ENCODE assay signal across 37 cellular contexts in genomic region chr3:11930084-11930483, GRCh38.
"Had no signal": no experiment of that assay in that cellular context is flagged by ENCODE, and none has a peak within 500 bp of the region (broad histone marks: within the 10 kb centered on the region; RNA-seq: fewer than 3 reads in every experiment).

No MANE protein-coding gene starts in this region.

- H3K4me3 ChIP-seq: ascending aorta, breast epithelium, cardiac muscle cell, coronary artery, dorsolateral prefrontal cortex, esophagus squamous epithelium, gastroesophageal sphincter, heart right ventricle had no signal

- ATAC-seq: activated CD4-positive, CD25-positive, alpha-beta regulatory T cell treated with anti-CD3 and anti-CD28 coated beads, Interleukin-2, amount 50 U/mL, for 24 hours; activated CD8-positive, alpha-beta memory T cell treated with anti-CD3 and anti-CD28 coated beads, Interleukin-2, amount 10 ng/mL, durations not matched to agents 7 days and 5 days; activated CD8-positive, alpha-beta T cell treated with anti-CD3 and anti-CD28 coated beads for 36 hours; activated naive CD4-positive, alpha-beta T cell treated with anti-CD3 and anti-CD28 coated beads, Interleukin-2, amount 50 U/mL, for 72 hours; activated T-cell treated with anti-CD3 and anti-CD28 coated beads, Interleukin-2, amount 50 U/mL, for 72 hours; effector memory CD8-positive, alpha-beta T cell; gastroesophageal sphincter; heart right ventricle; T-cell had no signal

- H3K27me3 ChIP-seq: ascending aorta, breast epithelium, cardiac muscle cell had no signal

- H3K27ac Mint-ChIP-seq: activated B cell treated with CpG ODN at 0.5 μM for 24 hours; activated CD8-positive, alpha-beta memory T cell treated with anti-CD3 and anti-CD28 coated beads, Interleukin-2, amount 10 ng/mL, durations not matched to agents 7 days and 5 days; activated CD8-positive, alpha-beta T cell treated with anti-CD3 and anti-CD28 coated beads for 36 hours; activated naive CD4-positive, alpha-beta T cell treated with anti-CD3 and anti-CD28 coated beads, Interleukin-2, amount 10 ng/mL, durations not matched to agents 7 days and 5 days; activated naive CD4-positive, alpha-beta T cell treated with anti-CD3 and anti-CD28 coated beads, Interleukin-2, amount 50 U/mL, for 72 hours; activated naive CD8-positive, alpha-beta T cell treated with anti-CD3 and anti-CD28 coated beads, Interleukin-2, amount 10 ng/mL, durations not matched to agents 7 days and 5 days; activated T-cell treated with anti-CD3 and anti-CD28 coated beads, Interleukin-2, amount 50 U/mL, for 24 hours; activated T-cell treated with anti-CD3 and anti-CD28 coated beads, Interleukin-2, amount 50 U/mL, for 72 hours; brain; dendritic cell treated with granulocyte-macrophage colony-stimulating factor and Interleukin-4, amounts not matched to agents 40 ng/mL and 50 ng/mL, for 4 days; effector memory CD8-positive, alpha-beta T cell; T-cell; T-helper 1 cell treated with Interleukin-12 subunit alpha and Interleukin-12 subunit beta and Interleukin-4 antibody, amounts not matched to agents 30 μg/mL and 1 μg/mL, for 36 hours; T-helper 2 cell treated with Interferon-gamma antibody and Interleukin-4, amounts not matched to agents 5 μg/mL and 100 μg/mL, for 36 hours had no signal

- H3K4me3 Mint-ChIP-seq: activated B cell treated with CpG ODN at 0.5 μM for 24 hours; activated CD8-positive, alpha-beta memory T cell treated with anti-CD3 and anti-CD28 coated beads, Interleukin-2, amount 10 ng/mL, durations not matched to agents 7 days and 5 days; activated CD8-positive, alpha-beta T cell treated with anti-CD3 and anti-CD28 coated beads for 36 hours; activated naive CD4-positive, alpha-beta T cell treated with anti-CD3 and anti-CD28 coated beads, Interleukin-2, amount 10 ng/mL, durations not matched to agents 7 days and 5 days; activated naive CD8-positive, alpha-beta T cell treated with anti-CD3 and anti-CD28 coated beads, Interleukin-2, amount 10 ng/mL, durations not matched to agents 7 days and 5 days; activated T-cell treated with anti-CD3 and anti-CD28 coated beads, Interleukin-2, amount 50 U/mL, for 24 hours; activated T-cell treated with anti-CD3 and anti-CD28 coated beads, Interleukin-2, amount 50 U/mL, for 72 hours; brain; dendritic cell treated with granulocyte-macrophage colony-stimulating factor and Interleukin-4, amounts not matched to agents 40 ng/mL and 50 ng/mL, for 4 days; effector memory CD8-positive, alpha-beta T cell; T-cell; T-helper 1 cell treated with Interleukin-12 subunit alpha and Interleukin-12 subunit beta and Interleukin-4 antibody, amounts not matched to agents 30 μg/mL and 1 μg/mL, for 36 hours; T-helper 2 cell treated with Interferon-gamma antibody and Interleukin-4, amounts not matched to agents 5 μg/mL and 100 μg/mL, for 36 hours had no signal

- H3K27ac ChIP-seq: ascending aorta, breast epithelium, cardiac muscle cell, coronary artery, dorsolateral prefrontal cortex, esophagus squamous epithelium, gastroesophageal sphincter, heart right ventricle, WERI-Rb-1 had no signal

- H3K27me3 Mint-ChIP-seq: activated naive CD4-positive, alpha-beta T cell treated with anti-CD3 and anti-CD28 coated beads, Interleukin-2, amount 10 ng/mL, durations not matched to agents 7 days and 5 days; dendritic cell treated with granulocyte-macrophage colony-stimulating factor and Interleukin-4, amounts not matched to agents 40 ng/mL and 50 ng/mL, for 4 days had no signal

- H3K9me3 Mint-ChIP-seq: activated B cell treated with CpG ODN at 0.5 μM for 24 hours; activated CD8-positive, alpha-beta T cell treated with anti-CD3 and anti-CD28 coated beads for 36 hours; activated naive CD4-positive, alpha-beta T cell treated with anti-CD3 and anti-CD28 coated beads, Interleukin-2, amount 10 ng/mL, durations not matched to agents 7 days and 5 days; activated naive CD4-positive, alpha-beta T cell treated with anti-CD3 and anti-CD28 coated beads, Interleukin-2, amount 50 U/mL, for 72 hours; activated T-cell treated with anti-CD3 and anti-CD28 coated beads, Interleukin-2, amount 50 U/mL, for 24 hours; activated T-cell treated with anti-CD3 and anti-CD28 coated beads, Interleukin-2, amount 50 U/mL, for 72 hours; dendritic cell treated with granulocyte-macrophage colony-stimulating factor and Interleukin-4, amounts not matched to agents 40 ng/mL and 50 ng/mL, for 4 days; T-cell; T-helper 1 cell treated with Interleukin-12 subunit alpha and Interleukin-12 subunit beta and Interleukin-4 antibody, amounts not matched to agents 30 μg/mL and 1 μg/mL, for 36 hours had no signal

- H3K4me1 Mint-ChIP-seq: activated B cell treated with CpG ODN at 0.5 μM for 24 hours; activated CD8-positive, alpha-beta memory T cell treated with anti-CD3 and anti-CD28 coated beads, Interleukin-2, amount 10 ng/mL, durations not matched to agents 7 days and 5 days; activated naive CD4-positive, alpha-beta T cell treated with anti-CD3 and anti-CD28 coated beads, Interleukin-2, amount 10 ng/mL, durations not matched to agents 7 days and 5 days; activated naive CD8-positive, alpha-beta T cell treated with anti-CD3 and anti-CD28 coated beads, Interleukin-2, amount 10 ng/mL, durations not matched to agents 7 days and 5 days; brain; T-cell had no signal

- H3K36me3 ChIP-seq: ascending aorta, breast epithelium, cardiac muscle cell, esophagus squamous epithelium, gastroesophageal sphincter, heart right ventricle, WERI-Rb-1 had no signal

- H3K9me3 ChIP-seq: ascending aorta, breast epithelium, esophagus squamous epithelium, gastroesophageal sphincter, heart right ventricle had no signal

- DNase-seq: activated B cell treated with CpG ODN at 0.5 μM for 24 hours; activated CD4-positive, alpha-beta T cell treated with anti-CD3 and anti-CD28 coated beads for 48 hours; activated CD4-positive, alpha-beta T cell treated with anti-CD3 and anti-CD28 coated beads, Interleukin-2, amount 50 U/mL, for 1 hour; activated CD4-positive, alpha-beta T cell treated with anti-CD3 and anti-CD28 coated beads, Interleukin-2, amount 50 U/mL, for 48 hours; activated CD8-positive, alpha-beta memory T cell treated with anti-CD3 and anti-CD28 coated beads, Interleukin-2, amount 10 ng/mL, durations not matched to agents 7 days and 5 days; activated CD8-positive, alpha-beta memory T cell treated with anti-CD3 and anti-CD28 coated beads, Interleukin-2, amount 50 U/mL, for 4 hours; activated CD8-positive, alpha-beta T cell treated with anti-CD3 and anti-CD28 coated beads for 36 hours; activated gamma-delta T cell; activated naive CD4-positive, alpha-beta T cell; activated naive CD4-positive, alpha-beta T cell treated with anti-CD3 and anti-CD28 coated beads, Interleukin-2, amount 10 ng/mL, durations not matched to agents 7 days and 5 days; activated naive CD8-positive, alpha-beta T cell treated with anti-CD3 and anti-CD28 coated beads, Interleukin-2, amount 10 ng/mL, durations not matched to agents 7 days and 5 days; activated T-cell treated with anti-CD3 and anti-CD28 coated beads for 4 hours; activated T-cell treated with anti-CD3 and anti-CD28 coated beads, Interleukin-2, amount 50 U/mL, for 24 hours; activated T-cell treated with anti-CD3 and anti-CD28 coated beads, Interleukin-2, amount 50 U/mL, for 72 hours; central memory CD4-positive, alpha-beta T cell; cerebellar nuclear complex; dorsolateral prefrontal cortex; effector CD4-positive, alpha-beta T cell; effector memory CD8-positive, alpha-beta T cell; erythroblast; esophagus squamous epithelium; foreskin melanocyte; heart right ventricle; T-cell; T1000; WERI-Rb-1 had no signal

- H3K4me1 ChIP-seq: ascending aorta, breast epithelium, esophagus squamous epithelium, gastroesophageal sphincter, heart right ventricle had no signal

- H3K36me3 Mint-ChIP-seq: activated CD8-positive, alpha-beta memory T cell treated with anti-CD3 and anti-CD28 coated beads, Interleukin-2, amount 10 ng/mL, durations not matched to agents 7 days and 5 days; activated naive CD4-positive, alpha-beta T cell treated with anti-CD3 and anti-CD28 coated beads, Interleukin-2, amount 10 ng/mL, durations not matched to agents 7 days and 5 days; activated naive CD4-positive, alpha-beta T cell treated with anti-CD3 and anti-CD28 coated beads, Interleukin-2, amount 50 U/mL, for 72 hours; activated naive CD8-positive, alpha-beta T cell treated with anti-CD3 and anti-CD28 coated beads, Interleukin-2, amount 10 ng/mL, durations not matched to agents 7 days and 5 days; brain; T-cell had no signal
